8 cellular contexts compared by ENCODE assay signal in the genomic region with DNA sequence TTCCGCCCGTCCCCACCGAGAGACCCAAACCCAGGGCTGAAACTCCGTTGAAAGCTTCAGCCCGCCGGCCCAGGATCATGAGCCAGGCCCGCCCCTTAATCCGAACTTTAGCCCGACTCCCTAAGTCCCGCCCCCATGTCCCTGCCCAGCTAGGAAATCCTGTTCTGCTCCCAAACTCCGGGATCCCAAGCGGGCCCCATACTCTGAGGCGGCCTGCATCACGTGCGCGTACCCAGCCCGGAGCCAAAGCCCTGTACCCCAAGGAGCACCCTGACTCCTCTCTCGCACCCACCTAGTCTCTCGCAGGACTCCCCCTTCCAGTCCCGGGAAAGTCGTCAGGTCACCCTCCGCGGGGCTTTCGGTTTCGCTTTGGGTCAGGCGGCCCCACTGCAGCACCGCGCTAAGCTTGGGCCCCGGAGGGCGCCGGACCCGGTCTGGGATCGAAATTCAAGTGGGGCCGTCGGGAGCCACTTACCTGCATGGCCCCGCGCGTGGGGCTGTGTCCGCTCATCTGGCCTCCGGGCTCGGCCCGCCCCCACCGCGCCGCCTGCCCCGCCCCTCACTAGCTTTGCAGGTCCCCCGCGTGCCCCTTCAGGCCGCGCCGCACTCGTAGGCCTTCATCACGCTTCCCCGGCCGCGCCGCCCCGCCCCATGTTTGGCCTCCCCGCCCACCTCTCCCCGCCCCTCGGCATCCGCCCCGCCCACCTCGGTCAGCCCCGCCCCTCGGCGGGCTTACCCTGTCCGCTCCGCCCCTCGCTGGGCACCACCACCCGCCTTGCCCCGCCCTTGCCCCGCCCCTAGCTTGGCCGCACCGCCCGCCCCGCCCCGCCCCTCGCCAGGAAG. TPM values are rescaled to one million over a fixed set of nuclear protein-coding genes. Genes with fewer than 3 reads are reported as not detected.
DNase-seq lines count a peak whose midpoint lies in the region; ATAC-seq and FAIRE-seq lines count a peak whose summit lies in the region.

A gene (minus strand): TSS at position 629 of the 843 bp plus-strand sequence. CDS start 118 bp downstream, at position 511.

- no peaks in the 10 kb centered on the region for H3K9me3 Mint-ChIP-seq in activated naive CD4-positive, alpha-beta T cell treated with anti-CD3 and anti-CD28 coated beads, Interleukin-2, amount 10 ng/mL, durations not matched to agents 7 days and 5 days

- peak within 1 kb of the TSS; percentile 96 for H3K27ac Mint-ChIP-seq in activated naive CD4-positive, alpha-beta T cell treated with anti-CD3 and anti-CD28 coated beads, Interleukin-2, amount 10 ng/mL, durations not matched to agents 7 days and 5 days

- peak; percentile 39 for DNase-seq in G401 (ENCODE audit: low spot score)
- DNase-seq in KG1 (lab: John Stamatoyannopoulos, UW), result peak; percentile 79
- DNase-seq in SK-MEL-5 (ENCODE audit: low read depth, low spot score), result peak; percentile 85
- peak; percentile 92 for DNase-seq in activated naive CD4-positive, alpha-beta T cell treated with anti-CD3 and anti-CD28 coated beads, Interleukin-2, amount 10 ng/mL, durations not matched to agents 7 days and 5 days
- DNase-seq in frontal cortex (ENCODE audit: low spot score in 2 of 2), result peak; percentile 96
- peak; percentile 44 for DNase-seq in non-pigmented ciliary epithelial cell (ENCODE audit: low read depth)
- peak; percentile 82 for DNase-seq in superior temporal gyrus (ENCODE audit: extremely low spot score)

- peaks cover 9% of the 10 kb centered on the region for H3K27me3 Mint-ChIP-seq in activated naive CD4-positive, alpha-beta T cell treated with anti-CD3 and anti-CD28 coated beads, Interleukin-2, amount 10 ng/mL, durations not matched to agents 7 days and 5 days

- ATAC-seq in GM21786 (IDR thresholded peaks at IDR 0.05; ENCODE audit: unreplicated experiment), result peak; percentile 64

- H3K36me3 Mint-ChIP-seq in activated naive CD4-positive, alpha-beta T cell treated with anti-CD3 and anti-CD28 coated beads, Interleukin-2, amount 10 ng/mL, durations not matched to agents 7 days and 5 days, result peaks cover 32% of the 10 kb centered on the region

- in situ Hi-C loops in G401 (cut with HindIII; ENCODE audit: low sequenced_read_pairs) (no loop called here), SK-MEL-5 (cut with HindIII; ENCODE audit: low pct_unique_long_range_greater_than_20kb, low sequenced_read_pairs) (no loop called here)

- no peak for FAIRE-seq in frontal cortex (lab: Jason Lieb, UNC)

- H3K4me3 Mint-ChIP-seq in activated naive CD4-positive, alpha-beta T cell treated with anti-CD3 and anti-CD28 coated beads, Interleukin-2, amount 10 ng/mL, durations not matched to agents 7 days and 5 days, result peak within 1 kb of the TSS; percentile 96

- CTCF ChIA-PET in activated naive CD4-positive, alpha-beta T cell treated with anti-CD3 and anti-CD28 coated beads, Interleukin-2, amount 10 ng/mL, durations not matched to agents 7 days and 5 days (lab: Charles Lee), result interaction anchor here (0.9 to 1.6 kb wide), 2 partner anchors 21 to 84 kb away, joined by 3 read pairs; no protein-coding TSS in a partner anchor

- peaks cover 21% of the 10 kb centered on the region for H3K4me1 Mint-ChIP-seq in activated naive CD4-positive, alpha-beta T cell treated with anti-CD3 and anti-CD28 coated beads, Interleukin-2, amount 10 ng/mL, durations not matched to agents 7 days and 5 days

RNA-seq across cellular contexts. Expression of the gene that starts here (rescaled TPM):
- 65.8 and 67.4 TPM in 2 replicates for total RNA-seq in G401 (2014; rRNA removed; shearing (Covaris generic))
- total RNA-seq in SK-MEL-5 (2014; rRNA removed; shearing (Covaris generic)), result 46.8 and 50.1 TPM in 2 replicates
- polyA plus RNA-seq in SK-MEL-5 (2015; cell fraction: cytosol; rRNA removed), result 49.1 and 51.5 TPM in 2 replicates
- 83.8 and 94.1 TPM in 2 replicates for polyA plus RNA-seq in SK-MEL-5 (2015; cell fraction: nucleus; rRNA removed)
- 13.9 TPM for total RNA-seq in frontal cortex

Comparison
In these comparisons a context has a peak if more than half of its experiments do, and no peak if none do; other contexts are left out.
1. Peak in every context shown above with its lines: DNase-seq and ATAC-seq.
2. DNase-seq: peak in every context shown above with its lines; median percentile 96 in frontal cortex; 92 in activated naive CD4-positive, alpha-beta T cell treated with anti-CD3 and anti-CD28 coated beads, Interleukin-2, amount 10 ng/mL, durations not matched to agents 7 days and 5 days; 85 in SK-MEL-5; 82 in superior temporal gyrus; 79 in KG1; 44 in non-pigmented ciliary epithelial cell; 39 in G401.